ENCODE assay signal across 1 cellular context in the genomic region with DNA sequence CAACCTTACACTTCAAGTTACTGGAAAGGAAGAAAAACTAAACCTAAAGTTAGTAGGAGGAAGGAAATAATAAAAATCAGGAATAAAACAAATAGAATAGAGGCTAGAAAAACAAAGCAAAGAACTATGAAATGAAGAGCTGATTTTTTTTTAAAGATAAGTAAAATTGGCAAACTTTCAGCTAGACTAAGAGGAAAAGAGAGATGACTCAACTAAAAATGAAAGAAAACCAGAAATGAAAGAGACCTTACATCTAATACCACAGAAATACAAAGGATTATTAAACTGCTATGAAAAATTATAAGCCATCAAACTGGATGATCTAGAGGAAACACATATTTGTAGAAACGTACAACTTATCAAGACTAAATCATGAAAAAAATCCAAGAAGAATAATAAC.
TF ChIP-seq lines count a peak whose summit lies in the region.

No MANE protein-coding gene starts in this region.

TF ChIP-seq in K562, 482 proteins besides CTCF, POLR2A, EP300 and RAD21:
- peak; percentile 22; the same call in 1 of the 2 replicates for TF ChIP-seq ZNF316 (IDR thresholded peaks at IDR 0.05)
- no peak for TF ChIP-seq MTA2 (IDR thresholded peaks at IDR 0.05; ENCODE audit: low read depth)
- no peak for TF ChIP-seq SMARCB1 (IDR thresholded peaks at IDR 0.05; ENCODE audit: insufficient read length, low read depth)
- TF ChIP-seq, protein P1, sequence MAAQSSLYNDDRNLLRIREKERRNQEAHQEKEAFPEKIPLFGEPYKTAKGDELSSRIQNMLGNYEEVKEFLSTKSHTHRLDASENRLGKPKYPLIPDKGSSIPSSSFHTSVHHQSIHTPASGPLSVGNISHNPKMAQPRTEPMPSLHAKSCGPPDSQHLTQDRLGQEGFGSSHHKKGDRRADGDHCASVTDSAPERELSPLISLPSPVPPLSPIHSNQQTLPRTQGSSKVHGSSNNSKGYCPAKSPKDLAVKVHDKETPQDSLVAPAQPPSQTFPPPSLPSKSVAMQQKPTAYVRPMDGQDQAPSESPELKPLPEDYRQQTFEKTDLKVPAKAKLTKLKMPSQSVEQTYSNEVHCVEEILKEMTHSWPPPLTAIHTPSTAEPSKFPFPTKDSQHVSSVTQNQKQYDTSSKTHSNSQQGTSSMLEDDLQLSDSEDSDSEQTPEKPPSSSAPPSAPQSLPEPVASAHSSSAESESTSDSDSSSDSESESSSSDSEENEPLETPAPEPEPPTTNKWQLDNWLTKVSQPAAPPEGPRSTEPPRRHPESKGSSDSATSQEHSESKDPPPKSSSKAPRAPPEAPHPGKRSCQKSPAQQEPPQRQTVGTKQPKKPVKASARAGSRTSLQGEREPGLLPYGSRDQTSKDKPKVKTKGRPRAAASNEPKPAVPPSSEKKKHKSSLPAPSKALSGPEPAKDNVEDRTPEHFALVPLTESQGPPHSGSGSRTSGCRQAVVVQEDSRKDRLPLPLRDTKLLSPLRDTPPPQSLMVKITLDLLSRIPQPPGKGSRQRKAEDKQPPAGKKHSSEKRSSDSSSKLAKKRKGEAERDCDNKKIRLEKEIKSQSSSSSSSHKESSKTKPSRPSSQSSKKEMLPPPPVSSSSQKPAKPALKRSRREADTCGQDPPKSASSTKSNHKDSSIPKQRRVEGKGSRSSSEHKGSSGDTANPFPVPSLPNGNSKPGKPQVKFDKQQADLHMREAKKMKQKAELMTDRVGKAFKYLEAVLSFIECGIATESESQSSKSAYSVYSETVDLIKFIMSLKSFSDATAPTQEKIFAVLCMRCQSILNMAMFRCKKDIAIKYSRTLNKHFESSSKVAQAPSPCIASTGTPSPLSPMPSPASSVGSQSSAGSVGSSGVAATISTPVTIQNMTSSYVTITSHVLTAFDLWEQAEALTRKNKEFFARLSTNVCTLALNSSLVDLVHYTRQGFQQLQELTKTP (IDR thresholded peaks at IDR 0.05; ENCODE audit: low read depth in 1 of 2, partially characterized antibody in 2 of 2): no peak
